ENCODE assay signal across 7 cellular contexts in the genomic region with DNA sequence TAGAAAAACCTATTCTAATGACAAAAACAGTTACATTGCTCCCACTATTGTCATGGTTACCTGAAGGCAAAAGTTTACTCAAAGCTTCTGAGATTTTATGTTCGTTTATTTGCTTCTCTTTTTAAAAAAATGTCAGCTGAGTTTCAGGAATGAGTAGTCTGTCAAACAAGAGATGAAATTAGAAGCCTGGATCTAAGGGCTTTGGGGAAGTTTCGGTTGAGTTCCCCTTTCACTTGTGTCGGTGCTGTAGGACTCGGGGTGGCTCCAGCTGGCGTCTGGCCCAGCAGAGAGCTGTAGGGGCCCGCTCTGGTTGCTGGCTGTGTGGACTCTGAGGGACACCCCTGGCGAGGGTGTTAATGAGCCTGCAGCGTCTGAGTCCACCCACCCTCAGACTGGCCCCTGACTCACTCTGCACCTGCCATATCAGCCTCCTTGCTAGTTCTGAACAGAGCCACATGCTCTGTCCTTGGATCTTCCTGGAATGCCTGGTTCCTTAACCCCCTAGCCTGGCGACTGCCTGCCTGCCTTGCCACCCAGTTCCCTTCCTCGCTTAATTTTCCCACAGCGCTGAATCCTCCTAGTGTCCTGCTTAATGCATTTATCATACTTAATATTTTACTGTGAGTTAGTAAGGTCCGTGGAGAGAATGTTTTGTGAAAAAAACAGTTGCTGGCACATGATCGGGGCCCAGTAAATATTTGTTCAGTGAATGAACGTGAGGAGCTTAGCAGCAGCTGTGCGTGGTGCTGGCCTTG. TPM values are rescaled to one million over a fixed set of nuclear protein-coding genes. Genes with fewer than 3 reads are reported as not detected.
DNase-seq lines count a peak whose midpoint lies in the region; ATAC-seq, FAIRE-seq and TF ChIP-seq lines count a peak whose summit lies in the region.

No MANE protein-coding gene starts in this region.

- H3K9me3 ChIP-seq in Karpas-422 (ENCODE audit: low read length) (no peaks in the 10 kb centered on the region), SU-DHL-6 (ENCODE audit: insufficient read depth, low read length) (no peaks in the 10 kb centered on the region)

- H3K79me2 ChIP-seq in Karpas-422 (ENCODE audit: low read length) (peaks cover 59% of the 10 kb centered on the region), SU-DHL-6 (ENCODE audit: insufficient read depth, low read length) (peaks cover 57% of the 10 kb centered on the region)

- DNase-seq in GM12892 (ENCODE audit: insufficient read length), result peak; percentile 59
- peak; percentile 85 for DNase-seq in Karpas-422
- DNase-seq in choroid plexus epithelial cell (ENCODE audit: low read depth), result no peak
- peak; percentile 54 for DNase-seq in left kidney (ENCODE audit: low read depth, low spot score)
- DNase-seq in NCI-H1694 (lab: John Stamatoyannopoulos, UW), result no peak

- H3K9me2 ChIP-seq in Karpas-422 (replicated peaks; ENCODE audit: insufficient read depth, low read length) (no peaks in the 10 kb centered on the region), SU-DHL-6 (replicated peaks; ENCODE audit: insufficient read depth, low read length) (no peaks in the 10 kb centered on the region)

- H3K4me2 ChIP-seq in Karpas-422 (ENCODE audit: low read depth, low read length, poor library complexity, severe bottlenecking), result peak overlapping the region; percentile 86
- H3K4me2 ChIP-seq in SU-DHL-6 (ENCODE audit: low read depth, low read length, poor library complexity, severe bottlenecking), result peak overlapping the region; percentile 99

- H3K4me1 Mint-ChIP-seq in stimulated activated memory B cell treated with anti-CD40 and anti-IgM and Interleukin-4, amounts not matched to agents 10 μg/mL and 1 μg/mL and 100 μg/mL, for 72 hours, result peaks cover 58% of the 10 kb centered on the region

- H3K4me1 ChIP-seq in Karpas-422 (ENCODE audit: low read length), result peaks cover 34% of the 10 kb centered on the region

- peak; percentile 62 for ATAC-seq in stimulated activated memory B cell treated with anti-CD40 and anti-IgM and Interleukin-4, amounts not matched to agents 10 μg/mL and 1 μg/mL and 100 μg/mL, for 72 hours

- H3K4me3 ChIP-seq in Karpas-422 (ENCODE audit: low read length), result peak overlapping the region; percentile 69
- peak overlapping the region; percentile 88 for H3K4me3 ChIP-seq in SU-DHL-6 (ENCODE audit: insufficient read depth, low read length, poor library complexity, severe bottlenecking)
- H3K4me3 ChIP-seq in choroid plexus epithelial cell (ENCODE audit: low read depth, low read length), result peak overlapping the region; percentile 67

- FAIRE-seq in GM12892 (lab: Jason Lieb, UNC), result peak; percentile 76

- peaks cover 7% of the 10 kb centered on the region for H3K36me3 Mint-ChIP-seq in stimulated activated memory B cell treated with anti-CD40 and anti-IgM and Interleukin-4, amounts not matched to agents 10 μg/mL and 1 μg/mL and 100 μg/mL, for 72 hours

- H3K4me3 Mint-ChIP-seq in stimulated activated memory B cell treated with anti-CD40 and anti-IgM and Interleukin-4, amounts not matched to agents 10 μg/mL and 1 μg/mL and 100 μg/mL, for 72 hours, result peak overlapping the region; percentile 81

- peak overlapping the region; percentile 91 for H3K27ac Mint-ChIP-seq in stimulated activated memory B cell treated with anti-CD40 and anti-IgM and Interleukin-4, amounts not matched to agents 10 μg/mL and 1 μg/mL and 100 μg/mL, for 72 hours

- no peaks in the 10 kb centered on the region for H3K9me3 Mint-ChIP-seq in stimulated activated memory B cell treated with anti-CD40 and anti-IgM and Interleukin-4, amounts not matched to agents 10 μg/mL and 1 μg/mL and 100 μg/mL, for 72 hours

- no peak for TF ChIP-seq CTCF in SU-DHL-6 (IDR thresholded peaks at IDR 0.05; ENCODE audit: insufficient read depth, low read length, poor library complexity, severe bottlenecking)
- no peak for TF ChIP-seq CTCF in choroid plexus epithelial cell (conservative IDR thresholded peaks at IDR 0.05; ENCODE audit: low read depth, low read length)

- H4K20me1 ChIP-seq in Karpas-422 (ENCODE audit: insufficient read depth, low read depth, low read length) (peaks cover 31% of the 10 kb centered on the region; the same call in 1 of the 2 replicates), SU-DHL-6 (ENCODE audit: low read depth, low read length) (no peaks in the 10 kb centered on the region; the same call in 1 of the 2 replicates)

- no peaks in the 10 kb centered on the region for H3K36me3 ChIP-seq in Karpas-422 (ENCODE audit: insufficient read depth, low read length)
- no peaks in the 10 kb centered on the region for H3K36me3 ChIP-seq in SU-DHL-6 (ENCODE audit: low read length)

- H3K27ac ChIP-seq in Karpas-422 (ENCODE audit: low read length) (peak overlapping the region; percentile 71), SU-DHL-6 (ENCODE audit: low read depth, low read length) (peak overlapping the region; percentile 69)

- no peaks in the 10 kb centered on the region for H3K27me3 Mint-ChIP-seq in stimulated activated memory B cell treated with anti-CD40 and anti-IgM and Interleukin-4, amounts not matched to agents 10 μg/mL and 1 μg/mL and 100 μg/mL, for 72 hours

- H3F3A ChIP-seq in SU-DHL-6 (ENCODE audit: insufficient read depth), result peaks cover 12% of the 10 kb centered on the region; the same call in 1 of the 2 replicates

- H3K9ac ChIP-seq in Karpas-422 (ENCODE audit: low read length) (peak overlapping the region; percentile 73), SU-DHL-6 (ENCODE audit: low read length) (peak overlapping the region; percentile 78)

- TF ChIP-seq POLR2A in GM12892 (IDR thresholded peaks at IDR 0.05; ENCODE audit: low read depth, low read length), result peak; percentile 24; the same call in 1 of the 2 replicates

- H3K27me3 ChIP-seq in Karpas-422 (ENCODE audit: low read length), result no peaks in the 10 kb centered on the region
- H3K27me3 ChIP-seq in SU-DHL-6 (ENCODE audit: low read length), result no peaks in the 10 kb centered on the region

- no peak overlapping the region for H2AFZ ChIP-seq in Karpas-422 (ENCODE audit: low read length)
- H2AFZ ChIP-seq in SU-DHL-6 (ENCODE audit: low read depth, low read length, severe bottlenecking), result no peak overlapping the region

RNA-seq across cellular contexts. Expression of a gene that starts 1.4 kb away (rescaled TPM):
- 13.7 TPM for polyA plus RNA-seq in GM12892 (2012; ENCODE audit: missing spikeins)
- total RNA-seq in Karpas-422 (2014; rRNA removed; shearing (Covaris generic); ENCODE audit: low replicate concordance), result 22.9 and 28.5 TPM in 2 replicates

RNA-seq across cellular contexts. Expression of a gene that starts 31.2 kb away (rescaled TPM):
- 39.1 TPM for polyA plus RNA-seq in GM12892 (2012; ENCODE audit: missing spikeins)
- 25.9 and 38.3 TPM in 2 replicates for total RNA-seq in Karpas-422 (2014; rRNA removed; shearing (Covaris generic); ENCODE audit: low replicate concordance)

RNA-seq across cellular contexts. Expression of a gene that starts 35.0 kb away (rescaled TPM):
- not detected for polyA plus RNA-seq in GM12892 (2012; ENCODE audit: missing spikeins)
- not detected in 2 replicates for total RNA-seq in Karpas-422 (2014; rRNA removed; shearing (Covaris generic); ENCODE audit: low replicate concordance)

RNA-seq across cellular contexts. Expression of a gene that starts 59.9 kb away (rescaled TPM):
- polyA plus RNA-seq in GM12892 (2012; ENCODE audit: missing spikeins), result 13.8 TPM
- total RNA-seq in Karpas-422 (2014; rRNA removed; shearing (Covaris generic); ENCODE audit: low replicate concordance), result 32.3 and 35.3 TPM in 2 replicates

Comparison
In these comparisons a context has a peak if more than half of its experiments do, and no peak if none do; other contexts are left out.
1. DNase-seq: peak in GM12892 (single experiment), Karpas-422 (single experiment) and left kidney (single experiment); none in choroid plexus epithelial cell (single experiment) and NCI-H1694 (single experiment).
2. Peak in every context shown above with its lines, with median percentiles within 50 percentile points of each other: H3K4me3 ChIP-seq.